In the genomic region with DNA sequence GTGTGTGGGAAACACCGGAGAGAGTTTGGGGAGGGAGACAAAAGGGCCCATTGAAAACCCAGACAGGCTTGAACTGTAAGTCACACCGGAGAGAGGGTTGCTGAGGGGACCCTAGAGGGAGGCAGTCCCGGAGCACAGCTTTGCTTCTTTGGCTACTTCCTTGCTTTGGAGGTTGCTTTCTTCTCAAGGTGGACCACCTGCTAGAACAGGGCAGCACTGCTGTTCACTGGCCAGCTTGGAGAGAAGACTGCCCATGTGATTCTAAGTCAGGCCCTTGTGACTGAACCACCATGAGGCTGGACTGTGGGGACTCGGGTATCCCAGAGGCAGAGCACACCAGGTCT, we compare ENCODE assay signal across 16 cellular contexts. TPM values are rescaled to one million over a fixed set of nuclear protein-coding genes. Genes with fewer than 3 reads are reported as not detected.
DNase-seq lines count a peak whose midpoint lies in the region; ATAC-seq, FAIRE-seq and TF ChIP-seq lines count a peak whose summit lies in the region.
"Had no signal": no experiment of that assay in that cellular context is flagged by ENCODE, and none has a peak within 500 bp of the region (broad histone marks: within the 10 kb centered on the region; RNA-seq: fewer than 3 reads in every experiment).

No MANE protein-coding gene starts in this region.

- no peak for DNase-seq in CD4-positive, alpha-beta T cell
- DNase-seq in H1 (ENCODE audit: low read depth in 1 of 2, low spot score in 2 of 2) = no peak
- DNase-seq in prostate gland (ENCODE audit: low spot score) = no peak
- DNase-seq in omental fat pad (ENCODE audit: low spot score) = no peak
- DNase-seq in retina = no peak
- DNase-seq in midbrain (lab: John Stamatoyannopoulos, UW) = no peak
- DNase-seq: activated T-cell treated with anti-CD3 and anti-CD28 coated beads, Interleukin-2, amount 50 U/mL, for 1 hour; endodermal cell; NCI-H1436 treated with DMSO at 0.1 percent for 48 hours had no signal

- no peak overlapping the region for H3K23ac ChIP-seq in H1 (ENCODE audit: insufficient read length)

- H3K56ac ChIP-seq in H1 (replicated peaks; ENCODE audit: insufficient read length, low read depth, low read length) = no peak overlapping the region

- H3K9me3 Mint-ChIP-seq in CD4-positive, alpha-beta T cell = no peaks in the 10 kb centered on the region
- H3K9me3 Mint-ChIP-seq: endodermal cell had no signal

- no peak overlapping the region for H3K14ac ChIP-seq in H1 (ENCODE audit: insufficient read length)

- peaks cover 4% of the 10 kb centered on the region; the same call in 1 of the 2 replicates for H3F3A ChIP-seq in Loucy (ENCODE audit: low read depth)

- H3K4me3 ChIP-seq in Loucy (ENCODE audit: low read length, poor library complexity, severe bottlenecking) = peak overlapping the region; percentile 61
- H3K4me3 ChIP-seq in H1 (ENCODE audit: extremely low read depth in 1 of 4, insufficient read depth in 2 of 4, low read depth in 3 of 4, low read length in 4 of 4) = no peak overlapping the region
- H3K4me3 ChIP-seq in prostate gland = peak overlapping the region; percentile 15 to 29
- H3K4me3 ChIP-seq: body of pancreas had no signal

- H3K4me2 ChIP-seq in Loucy (ENCODE audit: low read depth, low read length, poor library complexity, severe bottlenecking) (peak overlapping the region; percentile 86), H1 (ENCODE audit: insufficient read depth in 1 of 2, low read depth in 2 of 2, low read length in 2 of 2) (no peak overlapping the region)

- no peak overlapping the region for H3K27ac ChIP-seq in CD4-positive, alpha-beta T cell (ENCODE audit: low read depth, low read length)
- H3K27ac ChIP-seq in H1 (ENCODE audit: low read depth, low read length) (no peak overlapping the region), prostate gland (peak overlapping the region; percentile 67 to 80)
- H3K27ac ChIP-seq: body of pancreas, C4-2B, RWPE1 had no signal

- H4K5ac ChIP-seq in H1 (ENCODE audit: insufficient read length, low read depth, low read length) = no peak overlapping the region

- H3K27ac Mint-ChIP-seq in CD4-positive, alpha-beta T cell = peak overlapping the region; percentile 82
- H3K27ac Mint-ChIP-seq: endodermal cell had no signal

- no peak overlapping the region for H2BK5ac ChIP-seq in H1 (ENCODE audit: low read depth, low read length)

- WGBS in H1 (ENCODE audit: extremely low coverage in 1 of 2, insufficient coverage in 1 of 2, insufficient read length in 1 of 2, insufficient replicate concordance in 2 of 2, low coverage in 1 of 2, low lambda C conversion rate in 2 of 2, missing lambda C conversion rate in 1 of 2), 2 experiments = 89% methylated on average over 4 of the region's 4 CpGs; no CpG with 5 or more reads in 1 of the 2 experiments
- WGBS in prostate gland = 62% methylated on average over 4 of the region's 4 CpGs

- H3K9me2 ChIP-seq in Loucy (replicated peaks; ENCODE audit: low read depth, low read length) = no peaks in the 10 kb centered on the region

- H2AK5ac ChIP-seq in H1 (ENCODE audit: low read depth, low read length) = no peak overlapping the region

- H2BK20ac ChIP-seq in H1 (ENCODE audit: low read length) = no peak overlapping the region

- no peaks in the 10 kb centered on the region for H3K36me3 Mint-ChIP-seq in CD4-positive, alpha-beta T cell (ENCODE audit: low read depth)

- no peaks in the 10 kb centered on the region; the same call in 1 of the 2 replicates for H3K23me2 ChIP-seq in H1 (ENCODE audit: low read depth, low read length)

- H3K9me3 ChIP-seq in CD4-positive, alpha-beta T cell (ENCODE audit: control insufficient read depth, low read length) = no peaks in the 10 kb centered on the region
- no peaks in the 10 kb centered on the region for H3K9me3 ChIP-seq in Loucy (ENCODE audit: insufficient read depth, low read depth, low read length)
- no peaks in the 10 kb centered on the region for H3K9me3 ChIP-seq in H1 (ENCODE audit: insufficient read depth in 2 of 2, low read depth in 1 of 2, low read length in 1 of 2)
- H3K9me3 ChIP-seq in prostate gland = no peaks in the 10 kb centered on the region
- H3K9me3 ChIP-seq: body of pancreas had no signal

- no peak overlapping the region for H2BK15ac ChIP-seq in H1 (ENCODE audit: low read length)

- TF ChIP-seq EP300 in H1 (IDR thresholded peaks at IDR 0.05; ENCODE audit: borderline replicate concordance in 1 of 2, low read depth in 2 of 2, low read length in 2 of 2) = no peak

- H4K20me1 ChIP-seq in Loucy (ENCODE audit: insufficient read depth, low read length, poor library complexity, severe bottlenecking) (no peaks in the 10 kb centered on the region), H1 (replicated peaks in 1 of 2; ENCODE audit: control insufficient read depth in 1 of 2, insufficient read depth in 2 of 2, low read length in 2 of 2) (no peaks in the 10 kb centered on the region)

- no peak overlapping the region for H4K91ac ChIP-seq in H1 (replicated peaks; ENCODE audit: insufficient read length, low read length)

- peaks cover 4% of the 10 kb centered on the region for H3K27me3 ChIP-seq in CD4-positive, alpha-beta T cell (ENCODE audit: control insufficient read depth, insufficient read depth, low read length)
- H3K27me3 ChIP-seq in Loucy (ENCODE audit: insufficient read depth, low read length, poor library complexity, severe bottlenecking) (no peaks in the 10 kb centered on the region), H1 (replicated peaks in 1 of 4; ENCODE audit: control insufficient read depth in 3 of 4, extremely low read depth in 1 of 4, insufficient read depth in 3 of 4, low read length in 3 of 4) (no peaks in the 10 kb centered on the region), prostate gland (replicated peaks; ENCODE audit: insufficient read depth) (no peaks in the 10 kb centered on the region)
- H3K27me3 ChIP-seq: body of pancreas had no signal

- TF ChIP-seq POLR2A in H1 (IDR thresholded peaks at IDR 0.05; ENCODE audit: control extremely low read depth in 1 of 2, low read depth in 2 of 2, low read length in 2 of 2) (no peak), prostate gland (IDR thresholded peaks at IDR 0.05) (no peak)

- no peak overlapping the region for H4K8ac ChIP-seq in H1 (ENCODE audit: extremely low read depth, insufficient read depth, low read length)

- peak overlapping the region; percentile 61 for H3K9ac ChIP-seq in Loucy (ENCODE audit: low read depth, low read length, poor library complexity, severe bottlenecking)
- no peak overlapping the region for H3K9ac ChIP-seq in H1 (replicated peaks in 1 of 4; ENCODE audit: extremely low read depth in 1 of 4, low read depth in 3 of 4, low read length in 3 of 4)

- H3K79me2 ChIP-seq in Loucy (ENCODE audit: insufficient read depth, low read length) (no peaks in the 10 kb centered on the region), H1 (ENCODE audit: control insufficient read depth in 1 of 2, insufficient read depth in 2 of 2, low read length in 2 of 2) (no peaks in the 10 kb centered on the region)

- TF ChIP-seq RAD21 in H1 (IDR thresholded peaks at IDR 0.05 in 1 of 2, conservative IDR thresholded peaks at IDR 0.05 in 1 of 2; ENCODE audit: low read depth in 2 of 2, low read length in 2 of 2) = no peak

- CTCF ChIA-PET in CD4-positive, alpha-beta T cell (lab: Charles Lee) = no interaction called here
- CTCF ChIA-PET in H1 (lab: Charles Lee; ENCODE audit: partially characterized antibody) = interaction anchor here (1.1 to 1.7 kb wide), 3 partner anchors 9 to 217 kb away, joined by 3 to 5 read pairs (median 3); no protein-coding TSS in a partner anchor

- no peaks in the 10 kb centered on the region for H3K36me3 ChIP-seq in Loucy (ENCODE audit: insufficient read depth, low read length)
- no peaks in the 10 kb centered on the region for H3K36me3 ChIP-seq in H1 (ENCODE audit: control insufficient read depth in 2 of 4, insufficient read depth in 4 of 4, low read length in 3 of 4)
- no peaks in the 10 kb centered on the region for H3K36me3 ChIP-seq in prostate gland

- peaks cover 41% of the 10 kb centered on the region for H3K4me1 ChIP-seq in Loucy (ENCODE audit: insufficient read depth, low read length, poor library complexity, severe bottlenecking)
- peaks cover 0 to 7% (median 4%) of the 10 kb centered on the region in 4 experiments; a peak in 4 of 7 replicates for H3K4me1 ChIP-seq in H1 (replicated peaks in 1 of 4; ENCODE audit: control insufficient read depth in 3 of 4, insufficient read depth in 4 of 4, low read length in 3 of 4)
- no peaks in the 10 kb centered on the region for H3K4me1 ChIP-seq in prostate gland (replicated peaks)
- H3K4me1 ChIP-seq: body of pancreas had no signal

- no peak overlapping the region for H2BK12ac ChIP-seq in H1 (ENCODE audit: low read depth, low read length)

- intact Hi-C loops in CD4-positive, alpha-beta T cell (cut with DNase I, micrococcal nuclease) = no loop called here
- intact Hi-C loops in prostate gland (cut with DNase I) = no loop called here

- POLR2A ChIA-PET in CD4-positive, alpha-beta T cell (lab: Charles Lee) = interaction anchor here (1.0 kb wide), 1 partner anchor 30 kb away, joined by 4 read pairs; a partner anchor contains a TSS
- POLR2A ChIA-PET in H1 (lab: Charles Lee; ENCODE audit: partially characterized antibody) = interaction anchor here (1.3 kb wide), 1 partner anchor 24 kb away, joined by 3 read pairs; no protein-coding TSS in a partner anchor

- H3K4me1 Mint-ChIP-seq in CD4-positive, alpha-beta T cell (ENCODE audit: low read depth) = peaks cover 24% of the 10 kb centered on the region
- H3K4me1 Mint-ChIP-seq: endodermal cell had no signal

- H3K79me1 ChIP-seq in H1 (ENCODE audit: low read depth, low read length) = no peaks in the 10 kb centered on the region

- no peak overlapping the region for H3K4me3 Mint-ChIP-seq in CD4-positive, alpha-beta T cell
- H3K4me3 Mint-ChIP-seq: endodermal cell had no signal

- no peak overlapping the region for H3K4ac ChIP-seq in H1 (replicated peaks; ENCODE audit: insufficient read length, low read depth, low read length)

- H2AFZ ChIP-seq in Loucy (ENCODE audit: low read length) = peak overlapping the region; percentile 79
- peak overlapping the region; percentile 74; the same call in 1 of the 2 replicates for H2AFZ ChIP-seq in H1 (ENCODE audit: low read length)

- no peak for ATAC-seq in CD4-positive, alpha-beta T cell (ENCODE audit: poor library complexity)
- ATAC-seq in GM21515 (IDR thresholded peaks at IDR 0.05; ENCODE audit: unreplicated experiment) (no peak), omental fat pad (ENCODE audit: low FRiP score) (no peak)
- ATAC-seq: body of pancreas, HCT116 had no signal

- no peak overlapping the region for H2BK120ac ChIP-seq in H1 (replicated peaks; ENCODE audit: low read depth, low read length)

- FAIRE-seq in H1 (lab: Jason Lieb, UNC) = no peak

- H3K27me3 Mint-ChIP-seq in CD4-positive, alpha-beta T cell = no peaks in the 10 kb centered on the region

- H3K18ac ChIP-seq in H1 (ENCODE audit: extremely low read depth, low read length) = no peak overlapping the region

- no peak for TF ChIP-seq CTCF in CD4-positive, alpha-beta T cell (IDR thresholded peaks at IDR 0.05)
- TF ChIP-seq CTCF in Loucy (conservative IDR thresholded peaks at IDR 0.05; ENCODE audit: low read length) (no peak), H1 (IDR thresholded peaks at IDR 0.05; ENCODE audit: control extremely low read depth in 1 of 3, insufficient read depth in 1 of 3, low read depth in 1 of 3, low read length in 3 of 3) (no peak), prostate gland (IDR thresholded peaks at IDR 0.05) (no peak), omental fat pad (IDR thresholded peaks at IDR 0.05) (no peak)

RNA-seq across cellular contexts. Expression of a gene that starts 4.4 kb away (rescaled TPM):
- total RNA-seq in CD4-positive, alpha-beta T cell = not detected
- 11.0 and 13.7 TPM in 2 replicates for total RNA-seq in H1 (2021; fragmentation: NEBNext Ultra II Directional; extraction: Animal tissue kit (Norgen Biotek cat#: 25700))
- 4.8 and 6.2 TPM in 2 replicates for polyA plus RNA-seq in H1 (2011; rRNA removed)
- polyA plus RNA-seq in H1 (2011; cell fraction: cytosol; rRNA removed) = 4.3 TPM
- polyA plus RNA-seq in H1 (2011; cell fraction: nucleus; rRNA removed) = 5.4 TPM
- 8.0 to 21.0 TPM (median 12.5 TPM) in 4 replicates for polyA plus RNA-seq in H1 (2012, experiment 1 of 2)
- 13.2 TPM for polyA plus RNA-seq in H1 (2012, experiment 2 of 2)
- polyA plus RNA-seq in H1 (2013, experiment 1 of 2) = 11.0 TPM
- 12.2 TPM for polyA plus RNA-seq in H1 (2013, experiment 2 of 2)
- 8.7 and 13.5 TPM in 2 replicates for polyA minus RNA-seq in H1 (2011; rRNA and poly(A)+ RNA removed)
- 2.4 TPM for polyA minus RNA-seq in H1 (2011; cell fraction: cytosol; rRNA and poly(A)+ RNA removed)
- polyA minus RNA-seq in H1 (2011; cell fraction: nucleus; rRNA and poly(A)+ RNA removed) = 3.9 TPM
- total RNA-seq in prostate gland = 1,000 to 10,000 TPM; 1,031 to 1,176 TPM
- total RNA-seq in omental fat pad = 10 to 100 TPM in 1 of 4 donors, 1 to 10 TPM in 3; 3.7 to 56.6 (median 7.4) TPM
- total RNA-seq: HT-29 had no signal

RNA-seq across cellular contexts. Expression of a gene that starts 29.5 kb away (rescaled TPM):
- total RNA-seq in CD4-positive, alpha-beta T cell = 10 to 100 TPM; 30.5 to 32.0 TPM
- total RNA-seq in H1 (2021; fragmentation: NEBNext Ultra II Directional; extraction: Animal tissue kit (Norgen Biotek cat#: 25700)) = 103 and 110 TPM in 2 replicates
- 129 and 168 TPM in 2 replicates for polyA plus RNA-seq in H1 (2011; rRNA removed)
- polyA plus RNA-seq in H1 (2011; cell fraction: cytosol; rRNA removed) = 142 TPM
- 137 TPM for polyA plus RNA-seq in H1 (2011; cell fraction: nucleus; rRNA removed)
- polyA plus RNA-seq in H1 (2012, experiment 1 of 2) = 123 to 156 TPM (median 126 TPM) in 4 replicates
- 180 TPM for polyA plus RNA-seq in H1 (2012, experiment 2 of 2)
- 154 TPM for polyA plus RNA-seq in H1 (2013, experiment 1 of 2)
- polyA plus RNA-seq in H1 (2013, experiment 2 of 2) = 152 TPM
- 39.0 and 44.6 TPM in 2 replicates for polyA minus RNA-seq in H1 (2011; rRNA and poly(A)+ RNA removed)
- polyA minus RNA-seq in H1 (2011; cell fraction: cytosol; rRNA and poly(A)+ RNA removed) = 37.1 TPM
- 29.5 TPM for polyA minus RNA-seq in H1 (2011; cell fraction: nucleus; rRNA and poly(A)+ RNA removed)
- total RNA-seq in prostate gland (100 to 1,000 TPM in 1 of 2 donors, 10 to 100 TPM in 1; 77.4 to 107 TPM), omental fat pad (10 to 100 TPM; 30.5 to 38.9 (median 36.3) TPM)

Comparison
In these comparisons a context has a peak if more than half of its experiments do, and no peak if none do; other contexts are left out.
1. H3K27ac ChIP-seq: peak in prostate gland (2 of 2); none in CD4-positive, alpha-beta T cell (single experiment) and H1 (single experiment).
2. H3K4me3 ChIP-seq: peak in Loucy (single experiment) and prostate gland (2 of 2); none in H1 (0 of 4).
3. RNA of a gene that starts 4.4 kb away (total RNA-seq): 1,031 to 1,176 TPM in prostate gland; 11.0 to 13.7 TPM in H1, 3.7 to 56.6 TPM in omental fat pad and not detected in CD4-positive, alpha-beta T cell; every median in the first group is over 10 times any median in the second.